In the genomic region with DNA sequence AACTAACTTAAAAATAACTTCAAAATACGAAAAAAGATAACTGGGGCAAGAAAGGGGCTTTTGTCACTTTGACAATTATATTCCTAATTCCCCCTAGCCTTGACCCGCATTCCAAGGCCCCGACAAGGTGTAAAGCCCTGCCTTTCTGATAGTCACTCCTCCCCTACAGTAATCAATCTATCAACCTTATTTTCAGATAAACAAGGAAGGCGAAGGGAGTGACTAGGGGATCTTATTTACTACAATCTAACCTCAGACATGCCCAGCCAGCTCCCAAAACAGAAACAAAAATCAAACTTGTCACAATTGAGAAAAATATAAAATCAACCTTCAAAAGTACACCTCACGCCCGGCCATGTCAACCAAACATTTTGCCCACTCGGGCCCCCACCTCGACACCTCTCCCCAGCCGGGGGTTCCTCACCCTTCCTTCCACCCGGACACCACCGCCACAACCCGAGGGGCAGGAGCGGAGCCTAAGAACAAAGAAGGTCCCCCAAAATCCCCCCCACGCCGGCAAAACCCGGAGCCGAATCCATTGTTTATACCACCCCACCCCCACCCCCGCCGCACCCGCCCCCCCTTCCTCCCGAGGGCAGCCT, we compare ENCODE assay signal across 8 cellular contexts. TPM values are rescaled to one million over a fixed set of nuclear protein-coding genes. Genes with fewer than 3 reads are reported as not detected.
DNase-seq lines count a peak whose midpoint lies in the region; ATAC-seq and TF ChIP-seq lines count a peak whose summit lies in the region.

No MANE protein-coding gene starts in this region.

- H3K9me3 Mint-ChIP-seq in central memory CD8-positive, alpha-beta T cell = no peaks in the 10 kb centered on the region
- H3K9me3 Mint-ChIP-seq in mesothelial cell of epicardium = no peaks in the 10 kb centered on the region

- H3K27ac ChIP-seq in ACC112 (ENCODE audit: low read depth, low read length) = peak overlapping the region; percentile 52; the same call in 1 of the 2 replicates

- H3K4me1 Mint-ChIP-seq in central memory CD8-positive, alpha-beta T cell = peaks cover 51% of the 10 kb centered on the region
- peaks cover 21% of the 10 kb centered on the region for H3K4me1 Mint-ChIP-seq in mesothelial cell of epicardium

- H3K4me1 ChIP-seq in ACC112 (ENCODE audit: control insufficient read depth, insufficient read depth, low read length, unreplicated experiment) = peaks cover 6% of the 10 kb centered on the region

- no peak for TF ChIP-seq CTCF in mesothelial cell of epicardium (IDR thresholded peaks at IDR 0.05; ENCODE audit: unreplicated experiment)

- H3K27me3 Mint-ChIP-seq in central memory CD8-positive, alpha-beta T cell = no peaks in the 10 kb centered on the region
- H3K27me3 Mint-ChIP-seq in mesothelial cell of epicardium (ENCODE audit: low read depth) = no peaks in the 10 kb centered on the region

- no peak for TF ChIP-seq POLR2A in GM18505 (IDR thresholded peaks at IDR 0.05; ENCODE audit: borderline replicate concordance, extremely low read depth, insufficient read depth, insufficient read length)

- peak; percentile 17 for DNase-seq in KG1 (lab: John Stamatoyannopoulos, UW)
- no peak for DNase-seq in central memory CD8-positive, alpha-beta T cell (ENCODE audit: low spot score in 2 of 2)
- DNase-seq in mesothelial cell of epicardium (ENCODE audit: low spot score in 2 of 2, unreplicated experiment in 2 of 2) = peak in 1 of 2 experiments; percentile 44
- no peak for DNase-seq in MV-4-11 (lab: John Stamatoyannopoulos, UW)
- no peak for DNase-seq in NCI-H82 treated with DMSO at 0.1 percent for 48 hours (lab: John Stamatoyannopoulos, UW; ENCODE audit: unreplicated experiment)
- no peak for DNase-seq in SW 1271 (lab: John Stamatoyannopoulos, UW)

- peaks cover 20% of the 10 kb centered on the region for H3K36me3 Mint-ChIP-seq in central memory CD8-positive, alpha-beta T cell (ENCODE audit: insufficient read depth)
- peaks cover 15% of the 10 kb centered on the region for H3K36me3 Mint-ChIP-seq in mesothelial cell of epicardium

- peak overlapping the region; percentile 93 for H3K4me3 ChIP-seq in ACC112 (ENCODE audit: low read depth, low read length)

- H3K27ac Mint-ChIP-seq in central memory CD8-positive, alpha-beta T cell (ENCODE audit: low read depth) = peak overlapping the region; percentile 94
- peak overlapping the region; percentile 92 for H3K27ac Mint-ChIP-seq in mesothelial cell of epicardium

- H3K27me3 ChIP-seq in ACC112 (ENCODE audit: insufficient read depth, low read length) = no peaks in the 10 kb centered on the region

- peaks cover 20% of the 10 kb centered on the region for H3K36me3 ChIP-seq in ACC112 (ENCODE audit: insufficient read depth, low read length)

- peaks cover 45% of the 10 kb centered on the region for H3K79me2 ChIP-seq in ACC112 (ENCODE audit: control insufficient read depth, insufficient read depth, low read length, unreplicated experiment)

- H2AFZ ChIP-seq in ACC112 (ENCODE audit: low read length, unreplicated experiment) = peak overlapping the region; percentile 61

- ATAC-seq in central memory CD8-positive, alpha-beta T cell (replicated peaks; ENCODE audit: extremely low read depth, poor library complexity, severe bottlenecking) = no peak
- ATAC-seq in GM18505 (IDR thresholded peaks at IDR 0.05; ENCODE audit: unreplicated experiment) = no peak

- peak overlapping the region; percentile 91 for H3K4me3 Mint-ChIP-seq in central memory CD8-positive, alpha-beta T cell
- peak overlapping the region; percentile 86 for H3K4me3 Mint-ChIP-seq in mesothelial cell of epicardium

RNA-seq across cellular contexts. Expression of gene ZFYVE1, which starts 0.6 kb away (rescaled TPM):
- 18.3 to 23.1 TPM (median 21.4 TPM) in 3 replicates for total RNA-seq in mesothelial cell of epicardium

RNA-seq across cellular contexts. Expression of gene RBM25, which starts 32.0 kb away (rescaled TPM):
- total RNA-seq in mesothelial cell of epicardium = 145 to 155 TPM (median 152 TPM) in 3 replicates
